ENCODE assay signal across 26 cellular contexts in the genomic region with DNA sequence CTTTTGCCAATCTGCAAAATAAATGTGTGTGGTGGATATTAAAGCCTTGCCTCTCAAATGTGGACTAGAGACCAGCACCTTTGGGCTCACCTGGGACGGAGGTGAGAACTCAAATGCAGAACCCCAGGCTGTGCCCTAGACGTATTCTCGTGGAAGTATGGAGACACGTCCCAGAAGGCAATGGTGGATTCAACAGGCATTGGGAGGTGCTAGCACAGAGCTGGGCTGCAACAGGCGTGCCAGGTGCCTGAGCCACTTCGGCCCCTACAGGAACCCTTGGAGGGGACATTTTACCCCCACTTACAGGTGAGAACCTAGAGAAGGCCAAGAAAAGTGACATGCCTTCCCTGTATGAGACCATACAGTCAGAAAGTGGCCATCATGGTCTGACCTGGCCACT. TPM values are rescaled to one million over a fixed set of nuclear protein-coding genes. Genes with fewer than 3 reads are reported as not detected.
"Had no signal": no experiment of that assay in that cellular context is flagged by ENCODE, and none has a peak within 500 bp of the region (broad histone marks: within the 10 kb centered on the region; RNA-seq: fewer than 3 reads in every experiment).

No MANE protein-coding gene starts in this region.

- H3K4me3 ChIP-seq: heart left ventricle, left lung, lower lobe of right lung, sigmoid colon, thyroid gland, upper lobe of left lung had no signal

- DNase-seq: activated CD4-positive, alpha-beta T cell treated with anti-CD3 and anti-CD28 coated beads for 36 hours; activated CD4-positive, CD25-positive, alpha-beta regulatory T cell; activated CD8-positive, alpha-beta memory T cell treated with anti-CD3 and anti-CD28 coated beads, Interleukin-2, amount 10 ng/mL, durations not matched to agents 7 days and 5 days; activated CD8-positive, alpha-beta T cell treated with anti-CD3 and anti-CD28 coated beads, Interleukin-2, amount 10 ng/mL, durations not matched to agents 7 days and 5 days; activated naive CD4-positive, alpha-beta T cell treated with anti-CD3 and anti-CD28 coated beads for 36 hours; activated T-cell treated with anti-CD3 and anti-CD28 coated beads for 4 hours; activated T-cell treated with anti-CD3 and anti-CD28 coated beads, Interleukin-2, amount 50 U/mL, for 72 hours; heart left ventricle; kidney glomerular epithelial cell; lower lobe of right lung; posterior cingulate gyrus; sigmoid colon; stimulated activated CD4-positive, alpha-beta T cell treated with anti-CD3 and anti-CD28 coated beads, Interleukin-1b, Interleukin-23, amount 100 ng/mL, for 48 hours; stimulated activated CD4-positive, alpha-beta T cell treated with anti-CD3 and anti-CD28 coated beads, Interleukin-4, amount 100 ng/mL, for 4 hours; stimulated activated CD8-positive, alpha-beta memory T cell treated with anti-CD3 and anti-CD28 coated beads, Interleukin-4, amount 100 ng/mL, for 48 hours; stimulated activated naive CD8-positive, alpha-beta T cell treated with anti-CD3 and anti-CD28 coated beads, Interleukin-15, amount 100 ng/mL, for 72 hours; thyroid gland; upper lobe of left lung had no signal

- H3K27ac ChIP-seq: brain microvascular endothelial cell, heart left ventricle, left lung, lower lobe of right lung, sigmoid colon, thyroid gland, upper lobe of left lung had no signal

- H3K9me3 ChIP-seq: heart left ventricle, left lung, lower lobe of right lung, sigmoid colon, thyroid gland, upper lobe of left lung had no signal

- ATAC-seq: activated CD4-positive, alpha-beta T cell treated with anti-CD3 and anti-CD28 coated beads for 36 hours; activated CD8-positive, alpha-beta memory T cell treated with anti-CD3 and anti-CD28 coated beads, Interleukin-2, amount 10 ng/mL, durations not matched to agents 7 days and 5 days; activated CD8-positive, alpha-beta T cell treated with anti-CD3 and anti-CD28 coated beads, Interleukin-2, amount 10 ng/mL, durations not matched to agents 7 days and 5 days; activated T-cell treated with anti-CD3 and anti-CD28 coated beads, Interleukin-2, amount 50 U/mL, for 72 hours; heart left ventricle; left lung; lower lobe of right lung; natural killer cell treated with Interleukin-12 subunit alpha and Interleukin-12 subunit beta and Interleukin-15 and Interleukin-18, amount 100 ng/mL, for 72 hours; stimulated activated memory B cell treated with anti-CD40 and anti-IgM and Interleukin-4, amounts not matched to agents 10 μg/mL and 1 μg/mL and 100 μg/mL, for 72 hours; stimulated activated naive CD8-positive, alpha-beta T cell treated with anti-CD3 and anti-CD28 coated beads, Interleukin-15, amount 100 ng/mL, for 72 hours had no signal

- H3K27me3 ChIP-seq: brain microvascular endothelial cell, heart left ventricle, left lung, sigmoid colon, thyroid gland, upper lobe of left lung had no signal

- H3K4me1 ChIP-seq: lower lobe of right lung, sigmoid colon, thyroid gland, upper lobe of left lung had no signal

RNA-seq across cellular contexts. Expression of a gene that starts 20.4 kb away (rescaled TPM):
- total RNA-seq: activated CD8-positive, alpha-beta memory T cell treated with anti-CD3 and anti-CD28 coated beads, Interleukin-2, amount 10 ng/mL, durations not matched to agents 7 days and 5 days; activated CD8-positive, alpha-beta T cell treated with anti-CD3 and anti-CD28 coated beads, Interleukin-2, amount 10 ng/mL, durations not matched to agents 7 days and 5 days; activated naive CD4-positive, alpha-beta T cell treated with anti-CD3 and anti-CD28 coated beads for 36 hours; chondrocyte; esophagus mucosa; osteoblast; T-helper 2 cell treated with Interferon-gamma antibody and Interleukin-4, amounts not matched to agents 100 ng/mL and 5 ng/mL, for 36 hours; thyroid gland had no signal
